Comparison of ENCODE assay signal across 8 cellular contexts in the genomic region with DNA sequence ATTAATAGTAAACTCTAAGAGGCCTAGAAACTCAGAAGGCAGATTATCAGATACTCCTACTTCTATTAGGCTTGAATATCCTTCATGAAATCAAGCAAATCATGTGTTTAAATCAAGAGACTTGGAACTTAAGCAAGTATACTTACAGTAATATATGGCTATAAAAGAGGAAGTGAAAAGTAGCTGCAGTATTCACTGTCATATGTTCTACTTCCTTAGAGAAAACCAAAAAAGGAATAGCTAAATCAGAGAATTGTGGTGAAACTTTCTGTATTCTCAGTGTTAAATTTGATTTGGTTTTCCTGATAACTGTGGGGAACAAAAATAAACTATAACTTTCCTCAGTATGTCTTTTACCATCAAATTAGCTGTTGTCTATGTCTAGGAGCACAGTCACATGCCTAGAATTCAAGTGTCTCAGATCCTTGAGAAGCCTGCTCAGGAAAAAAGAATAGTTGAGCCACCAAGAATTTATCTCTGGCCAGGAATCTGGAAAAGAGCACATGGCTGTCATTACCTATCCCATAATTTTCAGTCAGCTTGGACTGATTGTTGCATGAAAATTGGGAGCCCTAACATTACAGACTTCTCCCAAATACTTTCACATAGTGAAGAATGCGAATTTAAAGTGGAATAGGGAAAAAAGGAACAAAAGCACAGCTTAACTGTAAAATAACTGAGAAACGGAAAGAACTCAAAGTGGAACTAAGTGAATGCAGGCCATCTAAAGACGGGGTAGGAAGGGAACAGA. TPM values are rescaled to one million over a fixed set of nuclear protein-coding genes. Genes with fewer than 3 reads are reported as not detected.
DNase-seq lines count a peak whose midpoint lies in the region; ATAC-seq lines count a peak whose summit lies in the region.

No MANE protein-coding gene starts in this region.

- H2BK15ac ChIP-seq in mesenchymal stem cell (ENCODE audit: low read depth, poor library complexity, severe bottlenecking), result no peak overlapping the region

- no peak overlapping the region for H4K91ac ChIP-seq in mesenchymal stem cell (ENCODE audit: low read length)

- H3K4me2 ChIP-seq in mesenchymal stem cell (ENCODE audit: low read length, poor library complexity, severe bottlenecking), result peak overlapping the region; percentile 6

- WGBS in mesenchymal stem cell, result 79% methylated on average over 3 of the region's 3 CpGs

- DNase-seq in activated naive CD4-positive, alpha-beta T cell treated with Interleukin-2 at 50 U/mL for 16 hours, result no peak
- no peak for DNase-seq in T-helper 17 cell
- no peak for DNase-seq in mesenchymal stem cell
- no peak for DNase-seq in HK-2 (ENCODE audit: unreplicated experiment)
- no peak for DNase-seq in kidney glomerular epithelial cell (lab: John Stamatoyannopoulos, UW)

- no peaks in the 10 kb centered on the region for H3K27me3 ChIP-seq in mesenchymal stem cell (ENCODE audit: control insufficient read depth in 1 of 2, insufficient read depth in 1 of 2, low read length in 2 of 2)

- H3K9ac ChIP-seq in mesenchymal stem cell (ENCODE audit: low read length), result peak overlapping the region; percentile 96

- H3K4ac ChIP-seq in mesenchymal stem cell (ENCODE audit: low read depth in 1 of 2, low read length in 2 of 2), result no peak overlapping the region

- H3K4me3 ChIP-seq in mesenchymal stem cell (ENCODE audit: insufficient read depth in 1 of 2, low read depth in 1 of 2, low read length in 2 of 2), result peak overlapping the region in 1 of 2 experiments; percentile 94

- no peak overlapping the region for H2AFZ ChIP-seq in mesenchymal stem cell (ENCODE audit: low read depth, low read length)

- H3K27me3 Mint-ChIP-seq in activated naive CD4-positive, alpha-beta T cell treated with anti-CD3 and anti-CD28 coated beads, Interleukin-2, amount 50 U/mL, for 24 hours, result no peaks in the 10 kb centered on the region
- H3K27me3 Mint-ChIP-seq in T-helper 17 cell, result no peaks in the 10 kb centered on the region

- no peaks in the 10 kb centered on the region for H3K4me1 ChIP-seq in mesenchymal stem cell (ENCODE audit: control insufficient read depth, insufficient read depth, low read depth, low read length)

- H3K14ac ChIP-seq in mesenchymal stem cell (ENCODE audit: low read length in 2 of 2), result no peak overlapping the region

- H3K23ac ChIP-seq in mesenchymal stem cell (ENCODE audit: low read length in 2 of 2), result no peak overlapping the region

- no peak overlapping the region for H2BK5ac ChIP-seq in mesenchymal stem cell (ENCODE audit: low read depth, low read length, poor library complexity, severe bottlenecking)

- no peak overlapping the region for H2BK12ac ChIP-seq in mesenchymal stem cell (ENCODE audit: low read length in 2 of 2)

- no peak overlapping the region for H3K18ac ChIP-seq in mesenchymal stem cell (ENCODE audit: low read depth in 1 of 2, low read length in 2 of 2)

- peaks cover 16% of the 10 kb centered on the region for H3K79me1 ChIP-seq in mesenchymal stem cell (replicated peaks; ENCODE audit: low read length, poor library complexity, severe bottlenecking)

- peaks cover 44% of the 10 kb centered on the region for H3K4me1 Mint-ChIP-seq in activated naive CD4-positive, alpha-beta T cell treated with anti-CD3 and anti-CD28 coated beads, Interleukin-2, amount 50 U/mL, for 24 hours
- H3K4me1 Mint-ChIP-seq in T-helper 17 cell, result peaks cover 33% of the 10 kb centered on the region

- H3K9me3 ChIP-seq in T-helper 17 cell (ENCODE audit: control insufficient read depth, low read length, poor library complexity, severe bottlenecking) (no peaks in the 10 kb centered on the region), mesenchymal stem cell (ENCODE audit: control insufficient read depth, low read length) (no peaks in the 10 kb centered on the region)

- no peak overlapping the region for H2AK5ac ChIP-seq in mesenchymal stem cell (ENCODE audit: low read length, severe bottlenecking)

- H3K27ac ChIP-seq in mesenchymal stem cell (ENCODE audit: low read length, poor library complexity, severe bottlenecking), result no peak overlapping the region

- H3K27ac Mint-ChIP-seq in activated naive CD4-positive, alpha-beta T cell treated with anti-CD3 and anti-CD28 coated beads, Interleukin-2, amount 50 U/mL, for 24 hours, result peak overlapping the region; percentile 13
- peak overlapping the region; percentile 87 for H3K27ac Mint-ChIP-seq in T-helper 17 cell

- ATAC-seq in HG03060 (IDR thresholded peaks at IDR 0.05; ENCODE audit: low read depth, unreplicated experiment), result peak; percentile 30
- no peak for ATAC-seq in T-helper 17 cell
- ATAC-seq in GM19328 (IDR thresholded peaks at IDR 0.05; ENCODE audit: unreplicated experiment), result no peak

- H4K8ac ChIP-seq in mesenchymal stem cell (ENCODE audit: low read length), result no peak overlapping the region

- peaks cover 0 to 4% of the 10 kb centered on the region in 2 experiments for H3K36me3 ChIP-seq in mesenchymal stem cell (ENCODE audit: control insufficient read depth in 1 of 2, insufficient read depth in 2 of 2, low read depth in 1 of 2, low read length in 2 of 2)

- H3K9me3 Mint-ChIP-seq in activated naive CD4-positive, alpha-beta T cell treated with anti-CD3 and anti-CD28 coated beads, Interleukin-2, amount 50 U/mL, for 24 hours, result no peaks in the 10 kb centered on the region

- H3K36me3 Mint-ChIP-seq in activated naive CD4-positive, alpha-beta T cell treated with anti-CD3 and anti-CD28 coated beads, Interleukin-2, amount 50 U/mL, for 24 hours, result no peaks in the 10 kb centered on the region
- no peaks in the 10 kb centered on the region for H3K36me3 Mint-ChIP-seq in T-helper 17 cell (ENCODE audit: low read depth)

- H2BK120ac ChIP-seq in mesenchymal stem cell (ENCODE audit: low read depth, low read length), result no peak overlapping the region

- H3K4me3 Mint-ChIP-seq in activated naive CD4-positive, alpha-beta T cell treated with anti-CD3 and anti-CD28 coated beads, Interleukin-2, amount 50 U/mL, for 24 hours, result peak overlapping the region; percentile 99
- peak overlapping the region; percentile 96 for H3K4me3 Mint-ChIP-seq in T-helper 17 cell

RNA-seq across cellular contexts. Expression of a gene that starts 1.7 kb away (rescaled TPM):
- total RNA-seq in T-helper 17 cell, result 10 to 100 TPM; 19.3 to 24.0 TPM
- polyA plus RNA-seq in mesenchymal stem cell (2013, experiment 1 of 2), result 20.0 TPM
- polyA plus RNA-seq in mesenchymal stem cell (2013, experiment 2 of 2), result 18.3 TPM

RNA-seq across cellular contexts. Expression of a gene that starts 2.0 kb away (rescaled TPM):
- 1 to 10 TPM; 2.3 to 4.0 TPM for total RNA-seq in T-helper 17 cell
- polyA plus RNA-seq in mesenchymal stem cell (2013, experiment 1 of 2), result 73.5 TPM
- polyA plus RNA-seq in mesenchymal stem cell (2013, experiment 2 of 2), result 76.5 TPM

RNA-seq across cellular contexts. Expression of a gene that starts 56.0 kb away (rescaled TPM):
- 10 to 100 TPM; 20.2 to 22.8 TPM for total RNA-seq in T-helper 17 cell
- polyA plus RNA-seq in mesenchymal stem cell (2013, experiment 1 of 2), result 41.1 TPM
- 41.9 TPM for polyA plus RNA-seq in mesenchymal stem cell (2013, experiment 2 of 2)

RNA-seq across cellular contexts. Expression of a gene that starts 56.1 kb away (rescaled TPM):
- 10 to 100 TPM; 17.0 to 17.8 TPM for total RNA-seq in T-helper 17 cell
- polyA plus RNA-seq in mesenchymal stem cell (2013, experiment 1 of 2), result 16.5 TPM
- 15.6 TPM for polyA plus RNA-seq in mesenchymal stem cell (2013, experiment 2 of 2)
